Comparison of ENCODE assay signal across 1 cellular context in the genomic region with DNA sequence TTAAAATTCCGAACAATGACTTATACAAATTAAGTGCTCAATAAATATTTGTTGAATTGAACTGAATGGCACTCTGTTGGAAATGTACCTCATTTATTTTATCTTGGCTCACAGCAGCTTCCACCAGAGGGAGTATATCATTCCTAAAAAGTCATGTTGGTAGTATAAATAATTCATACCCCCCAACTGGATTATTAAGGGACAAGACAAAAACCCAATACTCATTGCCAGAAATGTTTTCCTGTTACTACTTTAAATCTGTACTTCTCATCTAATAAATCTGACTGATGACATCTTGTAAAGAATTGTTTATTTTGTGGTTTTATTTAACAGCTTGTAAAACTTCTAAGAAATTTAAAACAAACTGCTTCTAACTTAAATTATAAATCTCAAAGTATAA.
TF ChIP-seq lines count a peak whose summit lies in the region.

No MANE protein-coding gene starts in this region.

TF ChIP-seq in HCT116, 20 proteins besides CTCF, POLR2A, EP300 and RAD21 (continued from another document):
- TF ChIP-seq, protein P1, sequence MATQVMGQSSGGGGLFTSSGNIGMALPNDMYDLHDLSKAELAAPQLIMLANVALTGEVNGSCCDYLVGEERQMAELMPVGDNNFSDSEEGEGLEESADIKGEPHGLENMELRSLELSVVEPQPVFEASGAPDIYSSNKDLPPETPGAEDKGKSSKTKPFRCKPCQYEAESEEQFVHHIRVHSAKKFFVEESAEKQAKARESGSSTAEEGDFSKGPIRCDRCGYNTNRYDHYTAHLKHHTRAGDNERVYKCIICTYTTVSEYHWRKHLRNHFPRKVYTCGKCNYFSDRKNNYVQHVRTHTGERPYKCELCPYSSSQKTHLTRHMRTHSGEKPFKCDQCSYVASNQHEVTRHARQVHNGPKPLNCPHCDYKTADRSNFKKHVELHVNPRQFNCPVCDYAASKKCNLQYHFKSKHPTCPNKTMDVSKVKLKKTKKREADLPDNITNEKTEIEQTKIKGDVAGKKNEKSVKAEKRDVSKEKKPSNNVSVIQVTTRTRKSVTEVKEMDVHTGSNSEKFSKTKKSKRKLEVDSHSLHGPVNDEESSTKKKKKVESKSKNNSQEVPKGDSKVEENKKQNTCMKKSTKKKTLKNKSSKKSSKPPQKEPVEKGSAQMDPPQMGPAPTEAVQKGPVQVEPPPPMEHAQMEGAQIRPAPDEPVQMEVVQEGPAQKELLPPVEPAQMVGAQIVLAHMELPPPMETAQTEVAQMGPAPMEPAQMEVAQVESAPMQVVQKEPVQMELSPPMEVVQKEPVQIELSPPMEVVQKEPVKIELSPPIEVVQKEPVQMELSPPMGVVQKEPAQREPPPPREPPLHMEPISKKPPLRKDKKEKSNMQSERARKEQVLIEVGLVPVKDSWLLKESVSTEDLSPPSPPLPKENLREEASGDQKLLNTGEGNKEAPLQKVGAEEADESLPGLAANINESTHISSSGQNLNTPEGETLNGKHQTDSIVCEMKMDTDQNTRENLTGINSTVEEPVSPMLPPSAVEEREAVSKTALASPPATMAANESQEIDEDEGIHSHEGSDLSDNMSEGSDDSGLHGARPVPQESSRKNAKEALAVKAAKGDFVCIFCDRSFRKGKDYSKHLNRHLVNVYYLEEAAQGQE (IDR thresholded peaks at IDR 0.05; ENCODE audit: low read depth), result no peak
